Comparison of ENCODE assay signal across 8 cellular contexts in genomic region chr12:53500119-53500775, GRCh38. TPM values are rescaled to one million over a fixed set of nuclear protein-coding genes. Genes with fewer than 3 reads are reported as not detected.
DNase-seq lines count a peak whose midpoint lies in the region; ATAC-seq, FAIRE-seq and TF ChIP-seq lines count a peak whose summit lies in the region.

No MANE protein-coding gene starts in this region.

- ATAC-seq in GM19397 (IDR thresholded peaks at IDR 0.05; ENCODE audit: unreplicated experiment): no peak
- no peak for ATAC-seq in HG03460 (IDR thresholded peaks at IDR 0.05; ENCODE audit: unreplicated experiment)
- ATAC-seq in HG03280 (IDR thresholded peaks at IDR 0.05; ENCODE audit: unreplicated experiment): no peak

- H3K9ac ChIP-seq in iPS-15b (ENCODE audit: low read depth, low read length): peak overlapping the region; percentile 50

- peaks cover 23% of the 10 kb centered on the region for H3K4me1 ChIP-seq in iPS-15b (ENCODE audit: control insufficient read depth, insufficient read depth, low read length)
- H3K4me1 ChIP-seq in small intestine (ENCODE audit: control insufficient read depth in 2 of 2, insufficient read depth in 1 of 2, low read depth in 1 of 2, low read length in 1 of 2): peaks cover 4 to 5% of the 10 kb centered on the region in 2 donors

- DNase-seq in EH (ENCODE audit: low read depth) (peak; percentile 73), LNCaP clone FGC (ENCODE audit: low read depth) (no peak), amniotic epithelial cell (ENCODE audit: low read depth) (peak; percentile 95), small intestine (peak; percentile 59)

- FAIRE-seq in small intestine (lab: Jason Lieb, UNC): no peak

- H3K27ac ChIP-seq in small intestine (ENCODE audit: low read depth in 1 of 2, low read length in 1 of 2): peak overlapping the region; percentile 80 to 98

- H3K9me3 ChIP-seq in iPS-15b (ENCODE audit: control insufficient read depth, insufficient read depth, low read length): no peaks in the 10 kb centered on the region
- H3K9me3 ChIP-seq in small intestine (ENCODE audit: control insufficient read depth, low read depth): no peaks in the 10 kb centered on the region

- H3K27me3 ChIP-seq in iPS-15b (ENCODE audit: control insufficient read depth, insufficient read depth, low read length) (no peaks in the 10 kb centered on the region), small intestine (ENCODE audit: control insufficient read depth in 2 of 2, insufficient read depth in 2 of 2, low read length in 2 of 2) (no peaks in the 10 kb centered on the region)

- WGBS in small intestine, 3 donors: 1 to 3% (median 1%) methylated on average over 18 of the region's 18 CpGs

- TF ChIP-seq CTCF in LNCaP clone FGC (IDR thresholded peaks at IDR 0.05; ENCODE audit: control insufficient read depth, extremely low read depth, insufficient read depth): no peak

- peaks cover 17% of the 10 kb centered on the region for H3K36me3 ChIP-seq in iPS-15b (ENCODE audit: control insufficient read depth, insufficient read depth, low read length)
- H3K36me3 ChIP-seq in small intestine (ENCODE audit: control insufficient read depth in 2 of 2, insufficient read depth in 2 of 2, low read length in 2 of 2): no peaks in the 10 kb centered on the region

- H3K4me3 ChIP-seq in LNCaP clone FGC (ENCODE audit: low read depth, low read length): peak overlapping the region; percentile 81
- H3K4me3 ChIP-seq in iPS-15b (ENCODE audit: low read depth, low read length): peak overlapping the region; percentile 88
- peak overlapping the region in 1 of 2 donors; percentile 37 for H3K4me3 ChIP-seq in small intestine (ENCODE audit: low read depth in 1 of 2, low read length in 2 of 2)

RNA-seq across cellular contexts. Expression of gene TARBP2, which starts 0.8 kb away (rescaled TPM):
- polyA plus RNA-seq in small intestine: 10 to 100 TPM; 18.9 to 31.0 (median 23.5) TPM

RNA-seq across cellular contexts. Expression of gene MAP3K12, which starts 1.0 kb away (rescaled TPM):
- polyA plus RNA-seq in small intestine: 1 to 10 TPM in 2 of 3 donors, under 1 TPM in 1; 0.67 to 7.0 (median 1.6) TPM

RNA-seq across cellular contexts. Expression of gene NPFF, which starts 7.0 kb away (rescaled TPM):
- polyA plus RNA-seq in small intestine: 1 to 10 TPM in 1 of 3 donors, not detected in 2; 4.2 TPM

RNA-seq across cellular contexts. Expression of gene PCBP2, which starts 48.3 kb away (rescaled TPM):
- polyA plus RNA-seq in small intestine: 100 to 1,000 TPM; 446 to 528 (median 459) TPM

RNA-seq across cellular contexts. Expression of gene PRR13, which starts 58.7 kb away (rescaled TPM):
- polyA plus RNA-seq in small intestine: 1,000 to 10,000 TPM in 1 of 3 donors, 100 to 1,000 TPM in 2; 507 to 1,038 (median 901) TPM
